ENCODE assay signal across 1 cellular context in genomic region chr9:87996355-87996860, GRCh38.
TF ChIP-seq lines count a peak whose summit lies in the region.

No MANE protein-coding gene starts in this region.

TF ChIP-seq in GM23338, 12 proteins besides CTCF, POLR2A, EP300 and RAD21 (continued from another document):
- TF ChIP-seq ZNF462 (CRISPR knock-in tag; IDR thresholded peaks at IDR 0.05) (no peak), CREB1 (CRISPR knock-in tag; IDR thresholded peaks at IDR 0.05; ENCODE audit: low read depth) (no peak), EZH2phosphoT487 (IDR thresholded peaks at IDR 0.05; ENCODE audit: unreplicated experiment) (no peak), NANOG (IDR thresholded peaks at IDR 0.05; ENCODE audit: borderline replicate concordance) (no peak), EZH2 (IDR thresholded peaks at IDR 0.05; ENCODE audit: low read depth, unreplicated experiment) (no peak), JUNB (IDR thresholded peaks at IDR 0.05; ENCODE audit: unreplicated experiment) (no peak), STAT1 (IDR thresholded peaks at IDR 0.05; ENCODE audit: unreplicated experiment) (no peak), ETS1 (IDR thresholded peaks at IDR 0.05) (no peak), POLR2AphosphoS5 (IDR thresholded peaks at IDR 0.05; ENCODE audit: low read depth) (no peak), ZNF114 (CRISPR knock-in tag; IDR thresholded peaks at IDR 0.05) (no peak)
